In the genomic region with DNA sequence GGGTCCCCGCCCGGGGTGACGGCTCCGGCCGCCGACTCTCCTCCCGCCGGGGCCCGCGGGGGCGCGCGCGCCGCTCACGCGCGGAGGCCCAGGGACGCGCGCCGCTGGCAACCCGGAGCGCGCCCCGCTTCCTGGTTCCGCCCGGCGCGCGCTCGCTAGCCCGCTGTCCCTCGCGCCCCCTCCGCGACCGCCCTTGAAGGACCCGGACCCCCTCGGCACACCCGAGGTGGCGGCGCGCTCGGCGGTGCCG, we compare ENCODE assay signal across 8 cellular contexts. TPM values are rescaled to one million over a fixed set of nuclear protein-coding genes. Genes with fewer than 3 reads are reported as not detected.
DNase-seq lines count a peak whose midpoint lies in the region; ATAC-seq, FAIRE-seq and TF ChIP-seq lines count a peak whose summit lies in the region.

A gene (minus strand): TSS at position 33 of the 250 bp plus-strand sequence. CDS start 44,264 bp downstream, outside the sequence.

- H3K79me2 ChIP-seq in GM23248 (ENCODE audit: insufficient read depth) = peaks cover 46% of the 10 kb centered on the region

- H3K4me3 Mint-ChIP-seq in central memory CD8-positive, alpha-beta T cell = peak within 1 kb of the TSS; percentile 89

- H2AFZ ChIP-seq in GM23248 = peak within 1 kb of the TSS; percentile 86

- 0 to 20% methylated on average over 2 to 3 of the region's 47 CpGs for WGBS in GM23248 (ENCODE audit: low coverage in 1 of 2, low lambda C conversion rate in 2 of 2, missing lambda C conversion rate in 2 of 2), 2 experiments

- DNase-seq in ELR (ENCODE audit: low read depth) = peak; percentile 79
- DNase-seq in GM23248 = peak; percentile 87
- peak; percentile 80 for DNase-seq in NB4 (ENCODE audit: low read depth)
- peak; percentile 47 to 57 for DNase-seq in central memory CD8-positive, alpha-beta T cell (ENCODE audit: low spot score in 2 of 2)
- peak; percentile 87 for DNase-seq in kidney
- DNase-seq in stimulated activated CD4-positive, alpha-beta T cell treated with anti-CD3 and anti-CD28 coated beads, Interleukin-15, amount 100 ng/mL, for 1 hour (ENCODE audit: low read depth in 1 of 2, low spot score in 1 of 2) = peak; percentile 50 to 52

- H3K9me3 ChIP-seq in GM23248 (ENCODE audit: low read depth) = no peaks in the 10 kb centered on the region
- H3K9me3 ChIP-seq in kidney (ENCODE audit: control insufficient read depth in 1 of 2, low read length in 2 of 2) = no peaks in the 10 kb centered on the region

- H3K9me3 Mint-ChIP-seq in central memory CD8-positive, alpha-beta T cell = no peaks in the 10 kb centered on the region

- H3K9ac ChIP-seq in GM23248 = peak within 1 kb of the TSS; percentile 84
- H3K9ac ChIP-seq in kidney (ENCODE audit: low read length in 2 of 2) = peak within 1 kb of the TSS; percentile 75 to 90

- TF ChIP-seq POLR2A in NB4 (IDR thresholded peaks at IDR 0.05; ENCODE audit: extremely low read depth, insufficient read length) = peak; percentile 67

- H3K27me3 ChIP-seq in GM23248 (replicated peaks; ENCODE audit: insufficient read depth) = no peaks in the 10 kb centered on the region

- peak; percentile 57 to 62 for ATAC-seq in activated CD4-positive, CD25-positive, alpha-beta regulatory T cell treated with anti-CD3 and anti-CD28 coated beads, Interleukin-2, amount 50 U/mL, for 24 hours
- ATAC-seq in central memory CD8-positive, alpha-beta T cell (replicated peaks; ENCODE audit: extremely low read depth, poor library complexity, severe bottlenecking) = peak; percentile 48
- no peak for ATAC-seq in GM18519 (IDR thresholded peaks at IDR 0.05; ENCODE audit: low FRiP score, unreplicated experiment)

- no peaks in the 10 kb centered on the region for H3K9me2 ChIP-seq in GM23248 (ENCODE audit: insufficient read depth)

- H3K4me1 ChIP-seq in GM23248 (ENCODE audit: insufficient read depth) (peaks cover 8% of the 10 kb centered on the region), kidney (ENCODE audit: control insufficient read depth in 1 of 2, insufficient read depth in 1 of 2, low read depth in 1 of 2, low read length in 2 of 2) (peaks cover 3 to 6% of the 10 kb centered on the region in 2 donors)

- H3K27ac ChIP-seq in GM23248 (no peak within 1 kb of the TSS), kidney (ENCODE audit: low read depth in 2 of 2, low read length in 2 of 2) (peak within 1 kb of the TSS; percentile 91)

- no peaks in the 10 kb centered on the region for H3K27me3 Mint-ChIP-seq in central memory CD8-positive, alpha-beta T cell

- no peak for FAIRE-seq in kidney (lab: Jason Lieb, UNC)

- in situ Hi-C loops in GM23248 (cut with MboI) = no loop called here

- H3K36me3 ChIP-seq in GM23248 (ENCODE audit: low read depth) = no peaks in the 10 kb centered on the region
- no peaks in the 10 kb centered on the region for H3K36me3 ChIP-seq in kidney (ENCODE audit: control insufficient read depth in 1 of 2, insufficient read depth in 2 of 2, low read length in 2 of 2)

- intact Hi-C loops in kidney (cut with DNase I) = no loop called here

- peaks cover 43% of the 10 kb centered on the region for H3K36me3 Mint-ChIP-seq in central memory CD8-positive, alpha-beta T cell (ENCODE audit: insufficient read depth)

- no peak for TF ChIP-seq CTCF in NB4 (IDR thresholded peaks at IDR 0.05; ENCODE audit: low read depth, low read length)
- no peak for TF ChIP-seq CTCF in kidney (IDR thresholded peaks at IDR 0.05; ENCODE audit: borderline replicate concordance, extremely low read depth, insufficient read depth)

- peaks cover 6% of the 10 kb centered on the region; the same call in 1 of the 2 replicates for H4K20me1 ChIP-seq in GM23248 (ENCODE audit: insufficient read depth)

- peaks cover 49% of the 10 kb centered on the region for H3K4me1 Mint-ChIP-seq in central memory CD8-positive, alpha-beta T cell

- no peaks in the 10 kb centered on the region for H3F3A ChIP-seq in GM23248 (ENCODE audit: insufficient read depth)

- peak within 1 kb of the TSS; percentile 98 for H3K27ac Mint-ChIP-seq in central memory CD8-positive, alpha-beta T cell (ENCODE audit: low read depth)

- H3K4me2 ChIP-seq in GM23248 (ENCODE audit: unreplicated experiment) = peak within 1 kb of the TSS; percentile 99

- peak within 1 kb of the TSS; percentile 90 for H3K4me3 ChIP-seq in GM23248
- peak within 1 kb of the TSS; percentile 66 for H3K4me3 ChIP-seq in NB4 (ENCODE audit: low read depth, low read length)
- peak within 1 kb of the TSS; percentile 77 to 80 for H3K4me3 ChIP-seq in kidney (ENCODE audit: low read length in 2 of 2)

RNA-seq across cellular contexts. Expression of the gene that starts here (rescaled TPM):
- total RNA-seq in GM23248 (2014; rRNA removed; shearing (Covaris generic)) = 21.8 and 23.5 TPM in 2 replicates
- 11.9 and 13.8 TPM in 2 replicates for polyA plus RNA-seq in GM23248 (2016; fragmentation: Nextera tagmentation; extraction: Ambion mirVana)
- total RNA-seq in kidney = 68.0 TPM
- 20.4 TPM for polyA plus RNA-seq in kidney (ENCODE audit: insufficient read depth, low read depth, low replicate concordance)
